Comparison of ENCODE assay signal across 9 cellular contexts in the genomic region with DNA sequence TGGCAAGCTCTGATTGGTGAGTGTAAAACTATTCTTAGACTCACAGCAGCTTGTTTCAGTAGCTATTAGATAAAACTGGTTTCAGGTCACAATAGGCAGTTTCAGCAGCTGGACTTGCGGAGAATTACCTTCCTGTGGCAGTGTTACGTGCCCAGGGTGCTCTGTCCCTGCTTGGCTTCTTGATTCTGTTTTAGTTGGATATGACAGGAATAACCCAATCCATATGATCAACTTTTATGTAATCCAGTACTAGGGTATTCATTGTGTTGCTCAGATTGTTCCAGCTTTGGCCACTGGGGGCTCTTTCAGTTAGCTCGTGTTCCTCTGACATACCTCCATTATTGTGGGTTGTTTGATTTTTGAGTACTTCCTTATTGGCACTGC. TPM values are rescaled to one million over a fixed set of nuclear protein-coding genes. Genes with fewer than 3 reads are reported as not detected.
DNase-seq lines count a peak whose midpoint lies in the region; ATAC-seq, FAIRE-seq and TF ChIP-seq lines count a peak whose summit lies in the region.
"Had no signal": no experiment of that assay in that cellular context is flagged by ENCODE, and none has a peak within 500 bp of the region (broad histone marks: within the 10 kb centered on the region; RNA-seq: fewer than 3 reads in every experiment).

No MANE protein-coding gene starts in this region.

- no peaks in the 10 kb centered on the region for H3K9me3 Mint-ChIP-seq in stimulated activated memory B cell treated with anti-CD40 and anti-IgM and Interleukin-4, amounts not matched to agents 10 μg/mL and 1 μg/mL and 100 μg/mL, for 72 hours

- TF ChIP-seq CTCF in A549 (IDR thresholded peaks at IDR 0.05) (peak; percentile 34; the same call in 2 of the 3 replicates), GM12872 (IDR thresholded peaks at IDR 0.05; ENCODE audit: insufficient read depth, low read depth, low read length) (peak; percentile 65), fibroblast of the aortic adventitia (IDR thresholded peaks at IDR 0.05; ENCODE audit: insufficient read depth, low read length) (peak; percentile 53)

- no peak for TF ChIP-seq POLR2A in A549 (IDR thresholded peaks at IDR 0.05; ENCODE audit: low read length)

- TF ChIP-seq RAD21 in A549 (conservative IDR thresholded peaks at IDR 0.05 in 1 of 2, IDR thresholded peaks at IDR 0.05 in 1 of 2): no peak; a peak in 1 of 5 replicates

- no peaks in the 10 kb centered on the region for H3K9me3 ChIP-seq in A549
- H3K9me3 ChIP-seq: thoracic aorta had no signal

- DNase-seq in A549 (ENCODE audit: low read depth in 1 of 2, low spot score in 1 of 2): peak; percentile 41 to 59
- DNase-seq in HCEC 1CT: peak; percentile 22
- peak; percentile 8 for DNase-seq in LoVo (ENCODE audit: low spot score)
- no peak for DNase-seq in fibroblast of the aortic adventitia (ENCODE audit: low read depth)
- no peak for DNase-seq in hippocampal formation (lab: John Stamatoyannopoulos, UW)

- H3K4me3 Mint-ChIP-seq in stimulated activated memory B cell treated with anti-CD40 and anti-IgM and Interleukin-4, amounts not matched to agents 10 μg/mL and 1 μg/mL and 100 μg/mL, for 72 hours: no peak overlapping the region

- H3K4me3 ChIP-seq in A549 (no peak overlapping the region), fibroblast of the aortic adventitia (ENCODE audit: low read depth, low read length) (no peak overlapping the region)
- H3K4me3 ChIP-seq: thoracic aorta had no signal

- H3K36me3 Mint-ChIP-seq in stimulated activated memory B cell treated with anti-CD40 and anti-IgM and Interleukin-4, amounts not matched to agents 10 μg/mL and 1 μg/mL and 100 μg/mL, for 72 hours: peaks cover 6% of the 10 kb centered on the region

- 69% methylated on average over 3 of the region's 3 CpGs for whole genome bisulfite sequencing in A549 (ENCODE audit: missing lambda C conversion rate)

- ATAC-seq in A549: peak; percentile 88 to 92
- peak; percentile 61 to 66 for ATAC-seq in activated CD4-positive, CD25-positive, alpha-beta regulatory T cell treated with anti-CD3 and anti-CD28 coated beads, Interleukin-2, amount 50 U/mL, for 24 hours
- peak; percentile 61 for ATAC-seq in stimulated activated memory B cell treated with anti-CD40 and anti-IgM and Interleukin-4, amounts not matched to agents 10 μg/mL and 1 μg/mL and 100 μg/mL, for 72 hours

- no peaks in the 10 kb centered on the region for H3K27me3 Mint-ChIP-seq in stimulated activated memory B cell treated with anti-CD40 and anti-IgM and Interleukin-4, amounts not matched to agents 10 μg/mL and 1 μg/mL and 100 μg/mL, for 72 hours

- POLR2A ChIA-PET in A549 (lab: Yijun Ruan, JAX): no interaction called here

- no peak overlapping the region for H3K27ac ChIP-seq in A549
- H3K27ac ChIP-seq: thoracic aorta had no signal

- no peak overlapping the region for H3K4me2 ChIP-seq in A549

- peaks cover 8% of the 10 kb centered on the region for H3K4me1 ChIP-seq in A549

- no peak for FAIRE-seq in A549 (lab: Jason Lieb, UNC)

- CTCF ChIA-PET in A549 (lab: Yijun Ruan, JAX): interaction anchor here (0.8 to 1.7 kb wide), 6 partner anchors 9 to 897 kb away, joined by 3 to 4 read pairs (median 3); no protein-coding TSS in a partner anchor

- peaks cover 57% of the 10 kb centered on the region for H3K4me1 Mint-ChIP-seq in stimulated activated memory B cell treated with anti-CD40 and anti-IgM and Interleukin-4, amounts not matched to agents 10 μg/mL and 1 μg/mL and 100 μg/mL, for 72 hours

- peak overlapping the region; percentile 31 for H3K27ac Mint-ChIP-seq in stimulated activated memory B cell treated with anti-CD40 and anti-IgM and Interleukin-4, amounts not matched to agents 10 μg/mL and 1 μg/mL and 100 μg/mL, for 72 hours

- TF ChIP-seq EP300 in A549 (IDR thresholded peaks at IDR 0.05): no peak

TF ChIP-seq in A549, 52 proteins besides CTCF, POLR2A, EP300 and RAD21:
- TF ChIP-seq, protein P1, sequence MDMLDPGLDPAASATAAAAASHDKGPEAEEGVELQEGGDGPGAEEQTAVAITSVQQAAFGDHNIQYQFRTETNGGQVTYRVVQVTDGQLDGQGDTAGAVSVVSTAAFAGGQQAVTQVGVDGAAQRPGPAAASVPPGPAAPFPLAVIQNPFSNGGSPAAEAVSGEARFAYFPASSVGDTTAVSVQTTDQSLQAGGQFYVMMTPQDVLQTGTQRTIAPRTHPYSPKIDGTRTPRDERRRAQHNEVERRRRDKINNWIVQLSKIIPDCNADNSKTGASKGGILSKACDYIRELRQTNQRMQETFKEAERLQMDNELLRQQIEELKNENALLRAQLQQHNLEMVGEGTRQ (IDR thresholded peaks at IDR 0.05): no peak
- TF ChIP-seq EHMT2 (IDR thresholded peaks at IDR 0.05; ENCODE audit: low read depth) (no peak), EHF (CRISPR knock-in tag; IDR thresholded peaks at IDR 0.05) (no peak), FOSL2 (IDR thresholded peaks at IDR 0.05) (no peak), FOSL2 (CRISPR knock-in tag; IDR thresholded peaks at IDR 0.05) (no peak), BHLHE40 (IDR thresholded peaks at IDR 0.05; ENCODE audit: low read depth, low read length) (no peak), JUNB (IDR thresholded peaks at IDR 0.05) (no peak), ZFP36 (IDR thresholded peaks at IDR 0.05; ENCODE audit: borderline replicate concordance, partially characterized antibody) (no peak), KDM5A (IDR thresholded peaks at IDR 0.05) (no peak), CBX8 (IDR thresholded peaks at IDR 0.05) (no peak), CEBPB (IDR thresholded peaks at IDR 0.05) (no peak), PHF8 (IDR thresholded peaks at IDR 0.05; ENCODE audit: borderline replicate concordance, low read depth) (no peak), POLR2AphosphoS2 (conservative IDR thresholded peaks at IDR 0.05; ENCODE audit: low read length) (no peak), ESRRA (IDR thresholded peaks at IDR 0.05; ENCODE audit: borderline replicate concordance, low read length) (no peak)
TF ChIP-seq in A549: peak in this region for 0.

RNA-seq across cellular contexts. Expression of a gene that starts 43.1 kb away (rescaled TPM):
- 16.0 and 20.2 TPM in 2 replicates for polyA plus RNA-seq in A549 (2011; rRNA removed)
- polyA plus RNA-seq in A549 (2012; cell fraction: cytosol; rRNA removed): 16.9 and 20.4 TPM in 2 replicates
- polyA plus RNA-seq in A549 (2012; cell fraction: nucleus; rRNA removed): 26.4 and 30.0 TPM in 2 replicates
- 8.8 to 9.6 TPM (median 9.4 TPM) in 3 replicates for polyA plus RNA-seq in A549 (2017; fragmentation: RNase III; extraction: RNeasy Plus Mini Kit Qiagen cat#74134 plus additional on column Dnase treatment)
- polyA minus RNA-seq in A549 (2011; rRNA and poly(A)+ RNA removed): 62.4 and 71.9 TPM in 2 replicates
- 11.2 and 16.2 TPM in 2 replicates for total RNA-seq in fibroblast of the aortic adventitia (ENCODE audit: low replicate concordance)

Comparison
In these comparisons a context has a peak if more than half of its experiments do, and no peak if none do; other contexts are left out.
1. DNase-seq: peak in A549 (2 of 2), HCEC 1CT (single experiment) and LoVo (single experiment); none in fibroblast of the aortic adventitia (single experiment) and hippocampal formation (0 of 2).
2. Peak in every context shown above with its lines, with median percentiles within 50 percentile points of each other: ATAC-seq and CTCF ChIP-seq.